Comparison of ENCODE assay signal across 10 cellular contexts in the genomic region with DNA sequence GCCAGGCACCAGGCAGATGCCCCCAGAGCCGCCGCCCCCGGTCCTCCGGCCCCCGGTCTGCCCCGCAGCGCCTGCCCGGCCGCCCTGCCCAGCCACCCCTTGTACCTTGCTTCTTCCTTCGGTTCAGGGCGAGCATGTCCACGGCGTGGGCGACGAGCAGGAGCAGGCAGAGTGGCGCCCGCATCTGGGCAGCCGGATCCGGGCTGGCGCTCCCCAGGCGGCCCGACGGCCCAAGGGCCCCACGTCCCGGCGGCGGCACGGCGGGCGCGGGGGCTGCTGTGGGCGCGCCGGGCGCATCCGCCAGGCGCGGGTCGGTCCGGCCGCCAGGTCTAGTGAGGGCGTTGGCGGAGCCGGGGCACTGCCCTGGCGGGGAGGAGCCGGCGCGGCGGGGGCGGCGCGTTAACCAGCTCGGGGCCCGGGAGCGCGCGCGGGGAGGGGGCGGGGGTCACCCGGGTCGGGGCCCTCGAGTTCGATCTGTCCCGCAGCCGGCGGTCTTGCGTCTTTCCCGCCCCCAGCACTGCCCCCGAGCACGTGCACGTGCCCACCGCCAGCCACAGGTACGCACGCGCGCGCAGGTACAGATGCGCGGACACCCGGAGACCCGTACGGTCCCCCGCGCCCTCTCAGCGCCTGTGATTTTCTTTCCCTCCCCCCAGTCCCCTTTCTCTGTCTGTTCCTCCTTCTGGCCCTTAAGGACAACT. TPM values are rescaled to one million over a fixed set of nuclear protein-coding genes. Genes with fewer than 3 reads are reported as not detected.
A peak's percentile ranks its signal among the peaks of the same experiment; 100 is the strongest.
DNase-seq lines count a peak whose midpoint lies in the region; ATAC-seq and TF ChIP-seq lines count a peak whose summit lies in the region.
"Had no signal": no experiment of that assay in that cellular context is flagged by ENCODE, and none has a peak within 500 bp of the region (broad histone marks: within the 10 kb centered on the region; RNA-seq: fewer than 3 reads in every experiment).

Gene RSPO4, minus strand, starts transcription at position 331 of the 701 bp plus-strand sequence. Its CDS starts 147 bp downstream, at position 184.

- CTCF ChIA-PET in Calu3 (lab: Charles Lee) = no interaction called here

- H3K4me3 Mint-ChIP-seq in Calu3 (ENCODE audit: low read depth, unreplicated experiment) (peak within 1 kb of the TSS; percentile 66), natural killer cell (peak within 1 kb of the TSS; percentile 17)

- H3K27ac Mint-ChIP-seq in Calu3 (ENCODE audit: unreplicated experiment) = no peak within 1 kb of the TSS
- H3K27ac Mint-ChIP-seq in natural killer cell = no peak within 1 kb of the TSS

- no peaks in the 10 kb centered on the region for H3K36me3 ChIP-seq in HUES6 (ENCODE audit: control insufficient read depth, insufficient read depth, low read length)

- no peaks in the 10 kb centered on the region for H3K9me3 Mint-ChIP-seq in Calu3 (ENCODE audit: low read depth, unreplicated experiment)
- no peaks in the 10 kb centered on the region for H3K9me3 Mint-ChIP-seq in natural killer cell

- DNase-seq in Calu3 (peak; percentile 8), coronary artery (ENCODE audit: low spot score) (no peak), natural killer cell (no peak)
- DNase-seq: effector CD4-positive, alpha-beta T cell; MV-4-11 had no signal

- intact Hi-C loops in Calu3 (cut with micrococcal nuclease; ENCODE audit: unreplicated experiment) = no loop called here
- intact Hi-C loops in natural killer cell (cut with micrococcal nuclease) = no loop called here

- H3K27me3 Mint-ChIP-seq in Calu3 (ENCODE audit: unreplicated experiment) (peaks cover 83% of the 10 kb centered on the region), natural killer cell (ENCODE audit: low read depth in 2 of 2) (peaks cover 30 to 45% of the 10 kb centered on the region in 2 donors)

- no peaks in the 10 kb centered on the region for H3K9me3 ChIP-seq in HUES6 (ENCODE audit: control insufficient read depth, insufficient read depth, low read depth, low read length)

- peaks cover 11% of the 10 kb centered on the region; the same call in 1 of the 2 replicates for H3K4me1 ChIP-seq in HUES6 (ENCODE audit: control insufficient read depth, insufficient read depth, low read length)

- H3K27ac ChIP-seq in HUES6 (ENCODE audit: low read depth, low read length) (no peak within 1 kb of the TSS), coronary artery (no peak within 1 kb of the TSS)

- H3K4me3 ChIP-seq in HUES6 (ENCODE audit: low read depth, low read length) (peak within 1 kb of the TSS; percentile 71), coronary artery (peak within 1 kb of the TSS; percentile 40)

- ATAC-seq in natural killer cell (no peak), HG02798 (IDR thresholded peaks at IDR 0.05; ENCODE audit: poor library complexity, unreplicated experiment) (no peak), HG03342 (IDR thresholded peaks at IDR 0.05; ENCODE audit: unreplicated experiment) (no peak), GM21381 (IDR thresholded peaks at IDR 0.05; ENCODE audit: unreplicated experiment) (no peak), HG03460 (IDR thresholded peaks at IDR 0.05; ENCODE audit: unreplicated experiment) (no peak)

- peak within 1 kb of the TSS; percentile 63 for H3K9ac ChIP-seq in HUES6 (ENCODE audit: low read length)

- TF ChIP-seq CTCF in Calu3 (IDR thresholded peaks at IDR 0.05; ENCODE audit: unreplicated experiment) = no peak
- TF ChIP-seq CTCF in coronary artery (IDR thresholded peaks at IDR 0.05) = no peak
- TF ChIP-seq CTCF in natural killer cell (IDR thresholded peaks at IDR 0.05) = no peak

- no TSS peak for BruUV-seq in Calu3 (replicated peaks; lab: Mats Ljungman, UMichigan)

- peaks cover 10% of the 10 kb centered on the region for H3K4me1 Mint-ChIP-seq in Calu3 (ENCODE audit: low read depth, unreplicated experiment)
- peaks cover 5 to 8% of the 10 kb centered on the region in 2 donors for H3K4me1 Mint-ChIP-seq in natural killer cell

- H3K36me3 Mint-ChIP-seq in Calu3 (ENCODE audit: insufficient read depth, unreplicated experiment) = peaks cover 4% of the 10 kb centered on the region
- H3K36me3 Mint-ChIP-seq in natural killer cell = no peaks in the 10 kb centered on the region

- peaks cover 32% of the 10 kb centered on the region for H3K27me3 ChIP-seq in HUES6 (ENCODE audit: control insufficient read depth, insufficient read depth, low read length)

RNA-seq across cellular contexts. Expression of gene RSPO4, which starts in this region (rescaled TPM):
- not detected in 2 replicates for total RNA-seq in Calu3 (2022)
- under 1 TPM; 0.09 to 0.70 (median 0.53) TPM for total RNA-seq in natural killer cell

Comparison
In these comparisons a context has a peak if more than half of its experiments do, and no peak if none do; other contexts are left out.
1. Peak in DNase-seq in Calu3; RNA of the gene not detected or under 1 TPM.